ENCODE assay signal across 8 cellular contexts in the genomic region with DNA sequence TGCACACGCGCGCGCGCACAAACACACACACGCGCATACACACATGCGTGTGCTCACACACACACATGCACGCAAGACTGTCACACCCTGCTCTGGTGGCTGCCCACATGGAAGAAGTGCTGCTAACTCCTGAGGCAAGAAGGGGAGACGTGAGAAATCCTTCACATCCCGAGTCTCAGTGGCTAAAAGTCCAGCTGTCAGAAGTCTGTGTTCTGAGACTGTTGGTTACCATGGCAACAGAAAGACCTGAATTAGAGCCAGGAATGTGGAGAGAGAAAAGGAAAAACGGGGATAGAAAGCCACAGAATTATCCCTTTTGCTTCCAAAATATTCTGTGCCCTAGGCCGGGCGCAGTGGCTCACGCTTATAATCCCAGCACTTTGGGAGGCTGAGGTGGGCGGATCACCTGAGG.
DNase-seq lines count a peak whose midpoint lies in the region; ATAC-seq and TF ChIP-seq lines count a peak whose summit lies in the region.

No MANE protein-coding gene starts in this region.

- no peak for TF ChIP-seq CTCF in astrocyte of the cerebellum (IDR thresholded peaks at IDR 0.05; ENCODE audit: low read depth, low read length, missing control alignments)
- TF ChIP-seq CTCF in GM13977 (IDR thresholded peaks at IDR 0.05; ENCODE audit: extremely low read depth, insufficient read depth, missing control alignments): no peak

- DNase-seq in GM03348 (ENCODE audit: low spot score) (peak; percentile 64), astrocyte of the cerebellum (ENCODE audit: low read depth) (peak; percentile 89), hepatic stellate cell (ENCODE audit: low spot score) (peak; percentile 68), retina (peak; percentile 38), GM13977 (ENCODE audit: low spot score) (no peak), NCI-H2081 treated with DMSO at 0.1 percent for 48 hours (lab: John Stamatoyannopoulos, UW) (no peak), COR-L47 (lab: John Stamatoyannopoulos, UW) (no peak), left colon (no peak)

- ATAC-seq in left colon: no peak

- in situ Hi-C loops in astrocyte of the cerebellum (cut with HindIII; ENCODE audit: low sequenced_read_pairs) (no loop called here), GM13977 (cut with MboI; ENCODE audit: low pct_unique_long_range_greater_than_20kb, low sequenced_read_pairs, unreplicated experiment) (no loop called here)

- intact Hi-C loops in left colon (cut with DNase I, micrococcal nuclease): no loop called here

- H3K4me3 ChIP-seq in astrocyte of the cerebellum (ENCODE audit: low read depth, low read length): no peak overlapping the region

Comparison
In these comparisons a context has a peak if more than half of its experiments do, and no peak if none do; other contexts are left out.
1. DNase-seq: peak in GM03348 (single experiment), astrocyte of the cerebellum (single experiment), hepatic stellate cell (single experiment) and retina (single experiment); none in GM13977 (single experiment), NCI-H2081 treated with DMSO at 0.1 percent for 48 hours (single experiment), COR-L47 (single experiment) and left colon (0 of 2).